ENCODE assay signal across 9 cellular contexts in genomic region chr1:222653178-222653827, GRCh38. TPM values are rescaled to one million over a fixed set of nuclear protein-coding genes. Genes with fewer than 3 reads are reported as not detected.
A peak's percentile ranks its signal among the peaks of the same experiment; 100 is the strongest.
DNase-seq lines count a peak whose midpoint lies in the region; ATAC-seq lines count a peak whose summit lies in the region.
"Had no signal": no experiment of that assay in that cellular context is flagged by ENCODE, and none has a peak within 500 bp of the region (broad histone marks: within the 10 kb centered on the region; RNA-seq: fewer than 3 reads in every experiment).

No MANE protein-coding gene starts in this region.

- peaks cover 13 to 85% (median 28%) of the 10 kb centered on the region in 3 donors for H3K36me3 Mint-ChIP-seq in CD8-positive, alpha-beta memory T cell
- H3K36me3 Mint-ChIP-seq in activated CD4-positive, alpha-beta memory T cell treated with anti-CD3 and anti-CD28 coated beads for 36 hours: peaks cover 73% of the 10 kb centered on the region

- peaks cover 25% of the 10 kb centered on the region for H3K4me1 ChIP-seq in CD8-positive, alpha-beta memory T cell (ENCODE audit: insufficient read depth, low read length)

- ATAC-seq in GM19328 (IDR thresholded peaks at IDR 0.05; ENCODE audit: unreplicated experiment) (peak; percentile 55), HG03045 (IDR thresholded peaks at IDR 0.05; ENCODE audit: unreplicated experiment) (peak; percentile 76)

- H3K27ac Mint-ChIP-seq in CD8-positive, alpha-beta memory T cell: peak overlapping the region; percentile 80 to 97 (median 92)
- peak overlapping the region; percentile 46 for H3K27ac Mint-ChIP-seq in activated CD4-positive, alpha-beta memory T cell treated with anti-CD3 and anti-CD28 coated beads for 36 hours

- no peaks in the 10 kb centered on the region for H3K27me3 ChIP-seq in CD8-positive, alpha-beta memory T cell (ENCODE audit: insufficient read depth, low read length, poor library complexity, severe bottlenecking)

- H3K4me1 Mint-ChIP-seq in CD8-positive, alpha-beta memory T cell: peaks cover 44 to 59% (median 54%) of the 10 kb centered on the region in 3 donors
- H3K4me1 Mint-ChIP-seq in activated CD4-positive, alpha-beta memory T cell treated with anti-CD3 and anti-CD28 coated beads for 36 hours (ENCODE audit: low read depth): peaks cover 49% of the 10 kb centered on the region

- no peaks in the 10 kb centered on the region for H3K9me3 Mint-ChIP-seq in CD8-positive, alpha-beta memory T cell
- no peaks in the 10 kb centered on the region for H3K9me3 Mint-ChIP-seq in activated CD4-positive, alpha-beta memory T cell treated with anti-CD3 and anti-CD28 coated beads for 36 hours

- CTCF ChIA-PET in CD8-positive, alpha-beta memory T cell (lab: Charles Lee): interaction anchor here (0.9 to 1.5 kb wide), 7 partner anchors 9 to 188 kb away, joined by 3 to 5 read pairs (median 3); no protein-coding TSS in a partner anchor
- CTCF ChIA-PET in activated CD4-positive, alpha-beta memory T cell treated with anti-CD3 and anti-CD28 coated beads for 36 hours (lab: Charles Lee): interaction anchor here (0.6 to 1.9 kb wide), 6 partner anchors 9 to 536 kb away, joined by 3 to 5 read pairs (median 4); no protein-coding TSS in a partner anchor

- intact Hi-C loops in activated CD4-positive, alpha-beta memory T cell treated with anti-CD3 and anti-CD28 coated beads for 36 hours (cut with micrococcal nuclease): loop anchor here (1.0 kb wide), 1 partner anchor 9 kb away; no protein-coding TSS in a partner anchor

- POLR2A ChIA-PET in CD8-positive, alpha-beta memory T cell (lab: Charles Lee): interaction anchor here (0.9 to 1.3 kb wide), 2 partner anchors 9 to 60 kb away, joined by 3 to 5 read pairs; no protein-coding TSS in a partner anchor
- POLR2A ChIA-PET in activated CD4-positive, alpha-beta memory T cell treated with anti-CD3 and anti-CD28 coated beads for 36 hours (lab: Charles Lee): interaction anchor here (1.5 to 1.9 kb wide), 2 partner anchors 9 to 64 kb away, joined by 5 to 17 read pairs; partner anchors contain the start of gene TAF1A

- peak overlapping the region in 2 of 7 donors; percentile 13 to 21 for H3K4me3 Mint-ChIP-seq in CD8-positive, alpha-beta memory T cell
- no peak overlapping the region for H3K4me3 Mint-ChIP-seq in activated CD4-positive, alpha-beta memory T cell treated with anti-CD3 and anti-CD28 coated beads for 36 hours

- peaks cover 57% of the 10 kb centered on the region for H3K36me3 ChIP-seq in CD8-positive, alpha-beta memory T cell (ENCODE audit: insufficient read depth, low read length)

- no peak overlapping the region for H3K4me3 ChIP-seq in CD8-positive, alpha-beta memory T cell (ENCODE audit: low read length)

- no peak overlapping the region for H3K27ac ChIP-seq in CD8-positive, alpha-beta memory T cell (ENCODE audit: low read depth, low read length)

- peak in 1 of 5 donors; percentile 12 for DNase-seq in CD8-positive, alpha-beta memory T cell
- peak; percentile 37 for DNase-seq in activated CD4-positive, alpha-beta memory T cell treated with anti-CD3 and anti-CD28 coated beads for 36 hours
- DNase-seq in COLO668 (lab: John Stamatoyannopoulos, UW; ENCODE audit: unreplicated experiment): no peak
- no peak for DNase-seq in RKO (ENCODE audit: low spot score)
- DNase-seq in HPDE6-E6E7 (ENCODE audit: extremely low spot score): no peak
- no peak for DNase-seq in HuH-7 (ENCODE audit: low spot score)
- DNase-seq: DMS 273 treated with DMSO at 0.1 percent for 48 hours had no signal

- H3K27me3 Mint-ChIP-seq in CD8-positive, alpha-beta memory T cell: no peaks in the 10 kb centered on the region
- H3K27me3 Mint-ChIP-seq in activated CD4-positive, alpha-beta memory T cell treated with anti-CD3 and anti-CD28 coated beads for 36 hours: no peaks in the 10 kb centered on the region

- H3K9me3 ChIP-seq in CD8-positive, alpha-beta memory T cell (ENCODE audit: low read length): no peaks in the 10 kb centered on the region

RNA-seq across cellular contexts. Expression of gene MIA3, which starts 35.4 kb away (rescaled TPM):
- 10 to 100 TPM; 35.8 to 43.2 TPM for total RNA-seq in CD8-positive, alpha-beta memory T cell
- 69.5 TPM for polyA plus RNA-seq in CD8-positive, alpha-beta memory T cell
- total RNA-seq in activated CD4-positive, alpha-beta memory T cell treated with anti-CD3 and anti-CD28 coated beads for 36 hours: 10 to 100 TPM; 41.5 to 43.2 TPM

RNA-seq across cellular contexts. Expression of gene AIDA, which starts 59.0 kb away (rescaled TPM):
- 10 to 100 TPM; 57.9 to 59.1 TPM for total RNA-seq in CD8-positive, alpha-beta memory T cell
- polyA plus RNA-seq in CD8-positive, alpha-beta memory T cell: 29.2 TPM
- 10 to 100 TPM; 64.6 to 65.1 TPM for total RNA-seq in activated CD4-positive, alpha-beta memory T cell treated with anti-CD3 and anti-CD28 coated beads for 36 hours

RNA-seq across cellular contexts. Expression of gene BROX, which starts 59.1 kb away (rescaled TPM):
- 10 to 100 TPM; 46.9 to 47.8 TPM for total RNA-seq in CD8-positive, alpha-beta memory T cell
- polyA plus RNA-seq in CD8-positive, alpha-beta memory T cell: 15.1 TPM
- 10 to 100 TPM; 37.4 to 39.7 TPM for total RNA-seq in activated CD4-positive, alpha-beta memory T cell treated with anti-CD3 and anti-CD28 coated beads for 36 hours
